Comparison of ENCODE assay signal across 8 cellular contexts in genomic region chr2:185892484-185892883, GRCh38.
"Had no signal": no experiment of that assay in that cellular context is flagged by ENCODE, and none has a peak within 500 bp of the region (broad histone marks: within the 10 kb centered on the region; RNA-seq: fewer than 3 reads in every experiment).

No MANE protein-coding gene starts in this region.

- H3K9me3 ChIP-seq: HAP-1 had no signal

- H3K4me1 Mint-ChIP-seq: IgD-negative memory B cell had no signal

- H3K9ac ChIP-seq: GM23248 had no signal

- H3K36me3 ChIP-seq: HAP-1 had no signal

- H3K27me3 Mint-ChIP-seq: IgD-negative memory B cell had no signal

- H3K9me3 Mint-ChIP-seq: IgD-negative memory B cell had no signal

- H3K27ac ChIP-seq: GM23248, HL-60 had no signal

- ATAC-seq: HCT116 had no signal

- H3K4me3 ChIP-seq: GM23248, HAP-1 had no signal

- DNase-seq: GM23248, GOT3, H7, HFFc6 had no signal

- H2AFZ ChIP-seq: GM23248 had no signal

- H3K27ac Mint-ChIP-seq: HFFc6, IgD-negative memory B cell had no signal

- H3K4me3 Mint-ChIP-seq: HFFc6, IgD-negative memory B cell had no signal

- H3K4me1 ChIP-seq: HAP-1 had no signal
